ENCODE assay signal across 8 cellular contexts in genomic region chr2:201642579-201643215, GRCh38. TPM values are rescaled to one million over a fixed set of nuclear protein-coding genes. Genes with fewer than 3 reads are reported as not detected.
A peak's percentile ranks its signal among the peaks of the same experiment; 100 is the strongest.
DNase-seq lines count a peak whose midpoint lies in the region; ATAC-seq and TF ChIP-seq lines count a peak whose summit lies in the region.

No MANE protein-coding gene starts in this region.

- H3K27ac Mint-ChIP-seq in dendritic cell treated with granulocyte-macrophage colony-stimulating factor and Interleukin-4, amounts not matched to agents 40 ng/mL and 50 ng/mL, for 4 days, result peak overlapping the region; percentile 91

- no peaks in the 10 kb centered on the region for H3K9me3 Mint-ChIP-seq in dendritic cell treated with granulocyte-macrophage colony-stimulating factor and Interleukin-4, amounts not matched to agents 40 ng/mL and 50 ng/mL, for 4 days

- whole genome bisulfite sequencing in liver, result under 1% methylated on average over 56 of the region's 56 CpGs

- no peaks in the 10 kb centered on the region for H3K36me3 ChIP-seq in liver (ENCODE audit: control insufficient read depth in 4 of 4, insufficient read depth in 3 of 4, low read depth in 1 of 4, low read length in 3 of 4)

- intact Hi-C loops in dendritic cell treated with granulocyte-macrophage colony-stimulating factor and Interleukin-4, amounts not matched to agents 40 ng/mL and 50 ng/mL, for 4 days (cut with micrococcal nuclease), result no loop called here

- DNase-seq in AG08395 (ENCODE audit: low spot score) (peak; percentile 91), NCI-H446 treated with DMSO at 0.1 percent for 48 hours (lab: John Stamatoyannopoulos, UW) (peak; percentile 53)
- DNase-seq in activated CD4-positive, alpha-beta T cell treated with anti-CD3 and anti-CD28 coated beads, Interleukin-2, amount 50 U/mL, for 1 hour, result peak; percentile 81
- DNase-seq in stimulated activated CD4-positive, alpha-beta T cell treated with anti-CD3 and anti-CD28 coated beads, Interleukin-4, amount 100 ng/mL, for 1 hour, result peak; percentile 84

- no peaks in the 10 kb centered on the region for H3K27me3 ChIP-seq in liver (ENCODE audit: control insufficient read depth in 4 of 4, insufficient read depth in 4 of 4, low read length in 3 of 4)

- no peaks in the 10 kb centered on the region for H3K9me3 ChIP-seq in liver (ENCODE audit: control insufficient read depth in 4 of 4, low read length in 3 of 4)

- peak overlapping the region; percentile 73 to 78 for H3K27ac ChIP-seq in liver (ENCODE audit: low read depth in 1 of 2, low read length in 2 of 2)

- peak overlapping the region; percentile 89 to 99 (median 98) for H3K4me3 ChIP-seq in liver (ENCODE audit: low read depth in 1 of 3, low read length in 3 of 3)

- peaks cover 8% of the 10 kb centered on the region for H3K27me3 Mint-ChIP-seq in dendritic cell treated with granulocyte-macrophage colony-stimulating factor and Interleukin-4, amounts not matched to agents 40 ng/mL and 50 ng/mL, for 4 days

- peak; percentile 80 for ATAC-seq in GM18907 (IDR thresholded peaks at IDR 0.05; ENCODE audit: unreplicated experiment)
- ATAC-seq in HG03139 (IDR thresholded peaks at IDR 0.05; ENCODE audit: unreplicated experiment), result peak; percentile 77

- peaks cover 10% of the 10 kb centered on the region for H3K4me1 Mint-ChIP-seq in dendritic cell treated with granulocyte-macrophage colony-stimulating factor and Interleukin-4, amounts not matched to agents 40 ng/mL and 50 ng/mL, for 4 days (ENCODE audit: low read depth)

- H3K4me1 ChIP-seq in liver (ENCODE audit: control insufficient read depth in 4 of 4, insufficient read depth in 4 of 4, low read length in 3 of 4), result peaks cover 2 to 9% (median 6%) of the 10 kb centered on the region in 4 donors

- H3K4me3 Mint-ChIP-seq in dendritic cell treated with granulocyte-macrophage colony-stimulating factor and Interleukin-4, amounts not matched to agents 40 ng/mL and 50 ng/mL, for 4 days, result peak overlapping the region; percentile 82

- H3K9ac ChIP-seq in liver (ENCODE audit: low read depth in 1 of 2, low read length in 2 of 2), result peak overlapping the region; percentile 83 to 88

- no peak for TF ChIP-seq RAD21 in liver (IDR thresholded peaks at IDR 0.05)

- TF ChIP-seq CTCF in liver (IDR thresholded peaks at IDR 0.05; ENCODE audit: low read depth, low read length, missing input control), result no peak

- H3K36me3 Mint-ChIP-seq in dendritic cell treated with granulocyte-macrophage colony-stimulating factor and Interleukin-4, amounts not matched to agents 40 ng/mL and 50 ng/mL, for 4 days (ENCODE audit: low read depth), result peaks cover 6% of the 10 kb centered on the region

TF ChIP-seq in liver, 16 proteins besides CTCF, POLR2A, EP300 and RAD21:
- TF ChIP-seq ATF3 (IDR thresholded peaks at IDR 0.05), result no peak
- TF ChIP-seq JUND (IDR thresholded peaks at IDR 0.05), result no peak
- no peak for TF ChIP-seq FOXA1 (IDR thresholded peaks at IDR 0.05)
- TF ChIP-seq NR2F2 (IDR thresholded peaks at IDR 0.05), result no peak
- no peak for TF ChIP-seq GABPA (IDR thresholded peaks at IDR 0.05 in 1 of 2, conservative IDR thresholded peaks at IDR 0.05 in 1 of 2)
- TF ChIP-seq REST (IDR thresholded peaks at IDR 0.05), result no peak
- TF ChIP-seq HNF4A (conservative IDR thresholded peaks at IDR 0.05), result no peak
- TF ChIP-seq SP1 (IDR thresholded peaks at IDR 0.05), result no peak
- TF ChIP-seq HNF4G (IDR thresholded peaks at IDR 0.05), result no peak
- TF ChIP-seq ZBTB33 (IDR thresholded peaks at IDR 0.05), result no peak
- TF ChIP-seq EGR1 (IDR thresholded peaks at IDR 0.05; ENCODE audit: low read depth in 2 of 2), result no peak
- no peak for TF ChIP-seq FOXA2 (IDR thresholded peaks at IDR 0.05)
- TF ChIP-seq MAX (IDR thresholded peaks at IDR 0.05), result no peak
- TF ChIP-seq RXRA (IDR thresholded peaks at IDR 0.05), result no peak
TF ChIP-seq in liver: peak in this region for 0.

RNA-seq across cellular contexts. Expression of gene TMEM237, which starts 0.6 kb away (rescaled TPM):
- 1 to 10 TPM; 2.0 to 5.2 TPM for total RNA-seq in liver
- 1 to 10 TPM; 1.2 to 2.5 TPM for polyA plus RNA-seq in liver

RNA-seq across cellular contexts. Expression of gene MPP4, which starts 55.7 kb away (rescaled TPM):
- total RNA-seq in liver, result under 1 TPM in 1 of 2 donors, not detected in 1; 0.25 TPM
- polyA plus RNA-seq in liver, result under 1 TPM; 0.02 to 0.07 TPM

Comparison
In these comparisons a context has a peak if more than half of its experiments do, and no peak if none do; other contexts are left out.
1. Peak in every context shown above with its lines: DNase-seq, ATAC-seq, H3K4me3 ChIP-seq and H3K27ac ChIP-seq.